Comparison of ENCODE assay signal across 10 cellular contexts in the genomic region with DNA sequence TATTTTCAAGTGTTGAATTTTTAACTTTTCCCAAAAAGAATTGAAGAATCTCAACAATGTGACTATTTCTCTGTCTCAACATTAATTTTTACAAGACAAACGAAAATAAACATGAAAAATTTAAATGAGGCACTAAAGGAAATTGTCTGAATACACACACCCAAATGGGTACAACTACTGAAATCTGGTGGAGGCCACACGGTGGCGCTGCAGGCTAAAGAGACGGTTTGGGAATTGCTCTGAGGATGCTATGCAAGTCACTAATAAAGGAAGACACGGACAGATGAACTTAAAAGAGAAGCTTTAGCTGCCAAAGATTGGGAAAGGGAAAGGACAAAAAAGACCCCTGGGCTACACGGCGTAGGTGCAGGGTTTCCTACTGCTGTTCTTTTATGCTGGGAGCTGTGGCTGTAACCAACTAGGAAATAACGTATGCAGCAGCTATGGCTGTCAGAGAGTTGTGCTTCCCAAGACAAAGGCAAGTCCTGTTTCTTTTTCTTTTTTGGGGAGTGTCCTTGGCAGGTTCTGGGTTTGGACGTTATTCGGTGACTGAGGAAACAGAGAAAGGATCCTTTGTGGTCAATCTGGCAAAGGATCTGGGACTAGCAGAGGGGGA. TPM values are rescaled to one million over a fixed set of nuclear protein-coding genes. Genes with fewer than 3 reads are reported as not detected.
DNase-seq lines count a peak whose midpoint lies in the region; ATAC-seq and TF ChIP-seq lines count a peak whose summit lies in the region.
"Had no signal": no experiment of that assay in that cellular context is flagged by ENCODE, and none has a peak within 500 bp of the region (broad histone marks: within the 10 kb centered on the region; RNA-seq: fewer than 3 reads in every experiment).

Gene PCDHB10, plus strand, starts transcription at position 244 of the 616 bp plus-strand sequence. Its CDS starts 200 bp downstream, at position 444.

- H3K36me3 Mint-ChIP-seq in activated T-helper 2 cell treated with anti-CD3 and anti-CD28 coated beads, Interferon-gamma antibody, Interleukin-2, Interleukin-4, amounts not matched to agents 10 μg/mL and 5 μg/mL and 100 μg/mL, durations not matched to agents 14 hours and 24 hours and 36 hours (ENCODE audit: low read depth), result peaks cover 3% of the 10 kb centered on the region
- H3K36me3 Mint-ChIP-seq: T-cell had no signal

- H3K9me3 Mint-ChIP-seq in activated T-helper 2 cell treated with anti-CD3 and anti-CD28 coated beads, Interferon-gamma antibody, Interleukin-2, Interleukin-4, amounts not matched to agents 10 μg/mL and 5 μg/mL and 100 μg/mL, durations not matched to agents 14 hours and 24 hours and 36 hours, result peaks cover 53% of the 10 kb centered on the region

- intact Hi-C loops in HCT116 (cut with micrococcal nuclease) (loop anchor here (2.0 kb wide), 1 partner anchor 367 kb away; no protein-coding TSS in a partner anchor), tibial artery (cut with DNase I; ENCODE audit: low total_unique reads) (no loop called here)
- intact Hi-C loops in activated T-helper 2 cell treated with anti-CD3 and anti-CD28 coated beads, Interferon-gamma antibody, Interleukin-2, Interleukin-4, amounts not matched to agents 10 μg/mL and 5 μg/mL and 100 μg/mL, durations not matched to agents 14 hours and 24 hours and 36 hours (cut with micrococcal nuclease), result no loop called here

- H3K36me3 ChIP-seq in HCT116 (ENCODE audit: control insufficient read depth in 1 of 2, insufficient read depth in 2 of 2, low read length in 2 of 2) (no peaks in the 10 kb centered on the region), SU-DHL-6 (ENCODE audit: low read length) (no peaks in the 10 kb centered on the region), tibial artery (peaks cover 0 to 13% (median 11%) of the 10 kb centered on the region in 3 donors)

- H3K4me2 ChIP-seq in HCT116 (ENCODE audit: low read length) (no peak within 1 kb of the TSS), SU-DHL-6 (ENCODE audit: low read depth, low read length, poor library complexity, severe bottlenecking) (no peak within 1 kb of the TSS)

- H3K79me2 ChIP-seq in HCT116 (ENCODE audit: insufficient read depth, low read length) (no peaks in the 10 kb centered on the region), SU-DHL-6 (ENCODE audit: insufficient read depth, low read length) (no peaks in the 10 kb centered on the region)

- TF ChIP-seq RAD21 in HCT116 (IDR thresholded peaks at IDR 0.05; ENCODE audit: low read depth), result peak; percentile 75

- no peak for TF ChIP-seq POLR2A in HCT116 (IDR thresholded peaks at IDR 0.05; ENCODE audit: borderline replicate concordance, extremely low read depth, insufficient read depth, insufficient read length)

- TF ChIP-seq CTCF in HCT116 (IDR thresholded peaks at IDR 0.05 in 2 of 3, conservative IDR thresholded peaks at IDR 0.05 in 1 of 3; ENCODE audit: borderline replicate concordance in 1 of 3, insufficient read depth in 1 of 3, low read depth in 2 of 3, low read length in 2 of 3) (peak; percentile 46 to 85 (median 68); a peak in 5 of 6 replicates), SU-DHL-6 (IDR thresholded peaks at IDR 0.05; ENCODE audit: insufficient read depth, low read length, poor library complexity, severe bottlenecking) (peak; percentile 78), tibial artery (IDR thresholded peaks at IDR 0.05) (peak in 1 of 2 experiments; percentile 9)

- H3K9ac ChIP-seq in HCT116 (ENCODE audit: low read length), result no peak within 1 kb of the TSS
- H3K9ac ChIP-seq in SU-DHL-6 (ENCODE audit: low read length), result no peak within 1 kb of the TSS

- no peaks in the 10 kb centered on the region for H3F3A ChIP-seq in SU-DHL-6 (ENCODE audit: insufficient read depth)

- H3K27ac Mint-ChIP-seq in activated T-helper 2 cell treated with anti-CD3 and anti-CD28 coated beads, Interferon-gamma antibody, Interleukin-2, Interleukin-4, amounts not matched to agents 10 μg/mL and 5 μg/mL and 100 μg/mL, durations not matched to agents 14 hours and 24 hours and 36 hours, result no peak within 1 kb of the TSS

- H3K27me3 Mint-ChIP-seq in activated T-helper 2 cell treated with anti-CD3 and anti-CD28 coated beads, Interferon-gamma antibody, Interleukin-2, Interleukin-4, amounts not matched to agents 10 μg/mL and 5 μg/mL and 100 μg/mL, durations not matched to agents 14 hours and 24 hours and 36 hours (ENCODE audit: low read depth), result peaks cover 2% of the 10 kb centered on the region

- ATAC-seq in HCT116 (peak; percentile 61; the same call in 1 of the 2 replicates), GM21390 (IDR thresholded peaks at IDR 0.05; ENCODE audit: unreplicated experiment) (no peak)
- ATAC-seq in stimulated activated naive CD8-positive, alpha-beta T cell treated with anti-CD3 and anti-CD28 coated beads, Interleukin-15, Interleukin-2, amounts not matched to agents 100 U/mL and 50 U/mL, for 24 hours, result no peak
- ATAC-seq: T-cell had no signal

- no peaks in the 10 kb centered on the region for H3K4me1 Mint-ChIP-seq in activated T-helper 2 cell treated with anti-CD3 and anti-CD28 coated beads, Interferon-gamma antibody, Interleukin-2, Interleukin-4, amounts not matched to agents 10 μg/mL and 5 μg/mL and 100 μg/mL, durations not matched to agents 14 hours and 24 hours and 36 hours (ENCODE audit: low read depth)

- CTCF ChIA-PET in HCT116 (lab: Charles Lee), result interaction anchor here (0.6 to 2.1 kb wide), 3 partner anchors 128 to 372 kb away, joined by 3 to 10 read pairs (median 4); partner anchors contain the start of gene TAF7

- H3K4me3 Mint-ChIP-seq in activated T-helper 2 cell treated with anti-CD3 and anti-CD28 coated beads, Interferon-gamma antibody, Interleukin-2, Interleukin-4, amounts not matched to agents 10 μg/mL and 5 μg/mL and 100 μg/mL, durations not matched to agents 14 hours and 24 hours and 36 hours (ENCODE audit: low read depth), result no peak within 1 kb of the TSS
- H3K4me3 Mint-ChIP-seq: T-cell had no signal

- RAD21 ChIA-PET in HCT116 (lab: Charles Lee; ENCODE audit: low non-redundant PET in 1 of 2, low total read pairs in 2 of 2, uncharacterized antibody in 2 of 2, unreplicated experiment in 2 of 2), result no interaction called here

- no peak within 1 kb of the TSS for H3K27ac ChIP-seq in HCT116 (ENCODE audit: low read depth, low read length)
- H3K27ac ChIP-seq in SU-DHL-6 (ENCODE audit: low read depth, low read length), result no peak within 1 kb of the TSS
- no peak within 1 kb of the TSS for H3K27ac ChIP-seq in tibial artery

- H3K4me3 ChIP-seq in HCT116 (replicated peaks in 1 of 2; ENCODE audit: low read depth in 1 of 2, low read length in 2 of 2) (no peak within 1 kb of the TSS), SU-DHL-6 (ENCODE audit: insufficient read depth, low read length, poor library complexity, severe bottlenecking) (no peak within 1 kb of the TSS), tibial artery (peak within 1 kb of the TSS in 1 of 2 donors; percentile 15)

- H3K9me2 ChIP-seq in HCT116 (ENCODE audit: insufficient read depth) (no peaks in the 10 kb centered on the region), SU-DHL-6 (replicated peaks; ENCODE audit: insufficient read depth, low read length) (no peaks in the 10 kb centered on the region)

- H3K9me3 ChIP-seq in HCT116 (ENCODE audit: control insufficient read depth in 1 of 2, insufficient read depth in 1 of 2, low read depth in 1 of 2, low read length in 2 of 2) (peaks cover 0 to 1% of the 10 kb centered on the region in 2 experiments; a peak in 2 of 4 replicates), SU-DHL-6 (ENCODE audit: insufficient read depth, low read length) (peaks cover 15% of the 10 kb centered on the region), tibial artery (peaks cover 0 to 90% (median 64%) of the 10 kb centered on the region in 3 donors)

- BruUV-seq in HCT116 (replicated peaks; lab: Mats Ljungman, UMichigan), result no TSS peak

- H3K4me1 ChIP-seq in HCT116 (ENCODE audit: control insufficient read depth in 1 of 2, insufficient read depth in 2 of 2, low read length in 2 of 2) (no peaks in the 10 kb centered on the region), tibial artery (no peaks in the 10 kb centered on the region)

- DNase-seq in COR-L47 (lab: John Stamatoyannopoulos, UW) (peak; percentile 53), HCT116 (ENCODE audit: low read depth, low spot score) (peak; percentile 32), glomerular visceral epithelial cell (ENCODE audit: extremely low spot score) (peak; percentile 43), tibial artery (no peak)
- peak; percentile 32 for DNase-seq in stimulated activated naive CD8-positive, alpha-beta T cell treated with anti-CD3 and anti-CD28 coated beads, Interleukin-15, Interleukin-2, amounts not matched to agents 100 U/mL and 50 U/mL, for 24 hours
- DNase-seq in activated T-helper 2 cell treated with anti-CD3 and anti-CD28 coated beads, Interferon-gamma antibody, Interleukin-2, Interleukin-4, amounts not matched to agents 10 μg/mL and 5 μg/mL and 100 μg/mL, durations not matched to agents 14 hours and 24 hours and 36 hours (ENCODE audit: low spot score), result no peak

- no peak within 1 kb of the TSS for H2AFZ ChIP-seq in HCT116 (ENCODE audit: low read depth, low read length, poor library complexity, severe bottlenecking)
- no peak within 1 kb of the TSS for H2AFZ ChIP-seq in SU-DHL-6 (ENCODE audit: low read depth, low read length, severe bottlenecking)

- no peaks in the 10 kb centered on the region for H4K20me1 ChIP-seq in HCT116 (ENCODE audit: insufficient read depth)
- no peaks in the 10 kb centered on the region for H4K20me1 ChIP-seq in SU-DHL-6 (ENCODE audit: low read depth, low read length)

- H3K27me3 ChIP-seq in HCT116 (ENCODE audit: insufficient read depth, low read length), result no peaks in the 10 kb centered on the region
- no peaks in the 10 kb centered on the region for H3K27me3 ChIP-seq in SU-DHL-6 (ENCODE audit: low read length)
- H3K27me3 ChIP-seq in tibial artery, result no peaks in the 10 kb centered on the region

- POLR2A ChIA-PET in HCT116 (lab: Charles Lee), result no interaction called here

TF ChIP-seq in HCT116, 20 proteins besides CTCF, POLR2A, EP300 and RAD21:
- TF ChIP-seq SP1 (IDR thresholded peaks at IDR 0.05; ENCODE audit: low read depth), result no peak
- TF ChIP-seq SIN3A (IDR thresholded peaks at IDR 0.05; ENCODE audit: low read depth), result no peak
- TF ChIP-seq ZFX (IDR thresholded peaks at IDR 0.05), result no peak

RNA-seq across cellular contexts. Expression of gene PCDHB10, which starts in this region (rescaled TPM):
- not detected for total RNA-seq in HCT116 (2021; ENCODE audit: unreplicated experiment)
- 0.03 TPM in 1 of 2 replicates, not detected in the other for polyA plus RNA-seq in HCT116 (2012)
- not detected in 2 replicates for total RNA-seq in activated T-helper 2 cell treated with anti-CD3 and anti-CD28 coated beads, Interferon-gamma antibody, Interleukin-2, Interleukin-4, amounts not matched to agents 10 μg/mL and 5 μg/mL and 100 μg/mL, durations not matched to agents 14 hours and 24 hours and 36 hours
- total RNA-seq: mononuclear cell, T-cell had no signal

Comparison
In these comparisons a context has a peak if more than half of its experiments do, and no peak if none do; other contexts are left out.
1. Peak in DNase-seq and ATAC-seq in HCT116; RNA of the gene not detected or under 1 TPM.
2. DNase-seq: peak in COR-L47 (single experiment), glomerular visceral epithelial cell (single experiment) and stimulated activated naive CD8-positive, alpha-beta T cell treated with anti-CD3 and anti-CD28 coated beads, Interleukin-15, Interleukin-2, amounts not matched to agents 100 U/mL and 50 U/mL, for 24 hours (single experiment); none in activated T-helper 2 cell treated with anti-CD3 and anti-CD28 coated beads, Interferon-gamma antibody, Interleukin-2, Interleukin-4, amounts not matched to agents 10 μg/mL and 5 μg/mL and 100 μg/mL, durations not matched to agents 14 hours and 24 hours and 36 hours (single experiment) and tibial artery (0 of 2).